ENCODE assay signal across 17 cellular contexts in the genomic region with DNA sequence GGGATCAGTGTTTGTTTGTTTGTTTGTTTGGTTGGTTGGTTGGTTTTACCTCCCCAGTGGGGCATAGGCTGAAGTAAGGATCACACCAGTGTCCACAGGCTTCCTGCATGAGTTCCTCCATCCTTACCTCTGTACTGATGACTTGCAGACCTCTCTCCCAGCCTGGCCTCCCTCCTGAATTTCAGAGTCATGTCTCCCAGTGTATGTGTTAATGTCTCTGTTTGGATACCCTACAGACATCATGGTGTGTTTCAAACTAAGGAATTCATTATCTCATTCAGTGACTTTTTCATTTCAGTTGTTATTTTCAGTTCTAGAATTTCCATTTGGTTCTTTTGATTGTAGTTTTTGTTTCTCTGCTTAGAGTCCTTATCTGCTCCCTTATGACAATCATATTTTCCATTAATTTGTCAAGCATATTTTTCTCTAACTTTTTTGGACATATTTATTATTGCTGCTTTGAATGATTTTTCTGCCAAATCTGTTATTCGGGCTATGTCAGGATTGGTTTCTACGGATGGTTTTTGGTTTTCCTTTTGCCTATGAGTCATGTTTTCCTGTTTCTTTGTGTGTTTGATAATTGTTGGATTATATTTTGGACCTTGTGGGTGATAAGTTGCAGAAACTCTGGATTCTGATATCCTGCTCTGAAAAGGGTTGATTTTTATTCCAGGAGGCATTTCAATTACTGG. TPM values are rescaled to one million over a fixed set of nuclear protein-coding genes. Genes with fewer than 3 reads are reported as not detected.
A peak's percentile ranks its signal among the peaks of the same experiment; 100 is the strongest.
DNase-seq lines count a peak whose midpoint lies in the region; ATAC-seq and TF ChIP-seq lines count a peak whose summit lies in the region.
"Had no signal": no experiment of that assay in that cellular context is flagged by ENCODE, and none has a peak within 500 bp of the region (broad histone marks: within the 10 kb centered on the region; RNA-seq: fewer than 3 reads in every experiment).

No MANE protein-coding gene starts in this region.

- peak overlapping the region; percentile 14 to 78 (median 50); a peak in 19 of 22 replicates for H3K4me2 ChIP-seq in BLaER1 treated with 17β-estradiol and CSF1 and Interleukin-3, amounts not matched to agents 10 nM and 100 nM
- H3K4me2 ChIP-seq: BLaER1, neural progenitor cell had no signal

- peaks cover 8% of the 10 kb centered on the region for H3K4me1 Mint-ChIP-seq in activated T-cell treated with anti-CD3 and anti-CD28 coated beads, Interleukin-2, amount 50 U/mL, for 72 hours (ENCODE audit: low read depth)
- H3K4me1 Mint-ChIP-seq in nephron progenitor cell, result peaks cover 15% of the 10 kb centered on the region

- H3K27me3 ChIP-seq in BLaER1 treated with 17β-estradiol and CSF1 and Interleukin-3, amounts not matched to agents 10 nM and 100 nM, result no peaks in the 10 kb centered on the region
- H3K27me3 ChIP-seq in ascending aorta, result no peaks in the 10 kb centered on the region
- H3K27me3 ChIP-seq: BLaER1, esophagus squamous epithelium, neural progenitor cell had no signal

- H3K9me3 ChIP-seq in BLaER1 treated with 17β-estradiol and CSF1 and Interleukin-3, amounts not matched to agents 10 nM and 100 nM (replicated peaks in 1 of 11), result peaks cover 0 to 31% (median 8%) of the 10 kb centered on the region in 11 experiments; a peak in 12 of 22 replicates
- peaks cover 5 to 9% of the 10 kb centered on the region in 2 donors for H3K9me3 ChIP-seq in ascending aorta
- H3K9me3 ChIP-seq: esophagus squamous epithelium had no signal

- no peaks in the 10 kb centered on the region for H3K36me3 ChIP-seq in BLaER1 treated with 17β-estradiol and CSF1 and Interleukin-3, amounts not matched to agents 10 nM and 100 nM
- H3K36me3 ChIP-seq in ascending aorta, result no peaks in the 10 kb centered on the region
- H3K36me3 ChIP-seq: BLaER1, esophagus squamous epithelium, neural progenitor cell, WERI-Rb-1 had no signal

- no peaks in the 10 kb centered on the region for H3K36me3 Mint-ChIP-seq in activated T-cell treated with anti-CD3 and anti-CD28 coated beads, Interleukin-2, amount 50 U/mL, for 72 hours (ENCODE audit: insufficient read depth in 2 of 2)
- H3K36me3 Mint-ChIP-seq in nephron progenitor cell (ENCODE audit: low read depth), result no peaks in the 10 kb centered on the region
- H3K36me3 Mint-ChIP-seq: neural progenitor cell had no signal

- TF ChIP-seq CTCF in ascending aorta (IDR thresholded peaks at IDR 0.05), result no peak
- no peak for TF ChIP-seq CTCF in fibroblast of villous mesenchyme (IDR thresholded peaks at IDR 0.05; ENCODE audit: insufficient read depth, low read depth, low read length)
- TF ChIP-seq CTCF in nephron progenitor cell (IDR thresholded peaks at IDR 0.05), result no peak

- H3K27ac Mint-ChIP-seq in activated T-cell treated with anti-CD3 and anti-CD28 coated beads, Interleukin-2, amount 50 U/mL, for 72 hours, result no peak overlapping the region
- H3K27ac Mint-ChIP-seq in nephron progenitor cell, result no peak overlapping the region
- H3K27ac Mint-ChIP-seq: IgD-negative memory B cell, neural progenitor cell had no signal

- DNase-seq in LHCN-M2 (ENCODE audit: low read depth) (peak; percentile 45), ascending aorta (ENCODE audit: low spot score in 2 of 2) (peak in 1 of 2 donors; percentile 19), fibroblast of villous mesenchyme (ENCODE audit: low read depth) (peak; percentile 37), nephron progenitor cell (no peak)
- no peak for DNase-seq in activated T-cell treated with anti-CD3 and anti-CD28 coated beads, Interleukin-2, amount 50 U/mL, for 72 hours
- DNase-seq in activated CD4-positive, alpha-beta T cell treated with anti-CD3 and anti-CD28 coated beads, Interleukin-2, amount 50 U/mL, for 48 hours, result no peak
- DNase-seq: activated gamma-delta T cell; esophagus squamous epithelium; NCI-H526 treated with DMSO at 0.1 percent for 48 hours; stimulated activated naive CD4-positive, alpha-beta T cell treated with Interleukin-2 at 50 U/mL for 16 hours; trophoblast cell; WERI-Rb-1 had no signal

- no peak overlapping the region for H3K4me3 Mint-ChIP-seq in activated T-cell treated with anti-CD3 and anti-CD28 coated beads, Interleukin-2, amount 50 U/mL, for 72 hours
- H3K4me3 Mint-ChIP-seq in nephron progenitor cell, result no peak overlapping the region
- H3K4me3 Mint-ChIP-seq: IgD-negative memory B cell, neural progenitor cell had no signal

- intact Hi-C loops in ascending aorta (cut with DNase I), result no loop called here

- H3K9ac ChIP-seq in BLaER1 treated with 17β-estradiol and CSF1 and Interleukin-3, amounts not matched to agents 10 nM and 100 nM, result peak overlapping the region in 1 of 11 experiments; percentile 28; a peak in 1 of 22 replicates
- H3K9ac ChIP-seq: BLaER1, neural progenitor cell had no signal

- H3K27me3 Mint-ChIP-seq in activated T-cell treated with anti-CD3 and anti-CD28 coated beads, Interleukin-2, amount 50 U/mL, for 72 hours (ENCODE audit: low read depth), result no peaks in the 10 kb centered on the region
- H3K27me3 Mint-ChIP-seq in nephron progenitor cell (ENCODE audit: low read depth, poor library complexity), result peaks cover 10% of the 10 kb centered on the region
- H3K27me3 Mint-ChIP-seq: IgD-negative memory B cell had no signal

- peak overlapping the region in 4 of 11 experiments; percentile 2 to 30 (median 20); a peak in 4 of 22 replicates for H3K27ac ChIP-seq in BLaER1 treated with 17β-estradiol and CSF1 and Interleukin-3, amounts not matched to agents 10 nM and 100 nM
- H3K27ac ChIP-seq in ascending aorta, result peak overlapping the region; percentile 52 to 54
- H3K27ac ChIP-seq: BLaER1, esophagus squamous epithelium, neural progenitor cell, WERI-Rb-1 had no signal

- no peak overlapping the region for H3K4me3 ChIP-seq in BLaER1 treated with 17β-estradiol and CSF1 and Interleukin-3, amounts not matched to agents 10 nM and 100 nM
- H3K4me3 ChIP-seq in ascending aorta, result no peak overlapping the region
- no peak overlapping the region for H3K4me3 ChIP-seq in fibroblast of villous mesenchyme (ENCODE audit: low read depth, low read length)
- H3K4me3 ChIP-seq: BLaER1, esophagus squamous epithelium, neural progenitor cell had no signal

- no peaks in the 10 kb centered on the region for H4K20me1 ChIP-seq in BLaER1 treated with 17β-estradiol and CSF1 and Interleukin-3, amounts not matched to agents 10 nM and 100 nM
- H4K20me1 ChIP-seq: BLaER1 had no signal

- ATAC-seq in activated T-cell treated with anti-CD3 and anti-CD28 coated beads, Interleukin-2, amount 50 U/mL, for 72 hours (replicated peaks in 1 of 2), result no peak
- no peak for ATAC-seq in HG03432 (IDR thresholded peaks at IDR 0.05; ENCODE audit: unreplicated experiment)

- H3K4me1 ChIP-seq in BLaER1 treated with 17β-estradiol and CSF1 and Interleukin-3, amounts not matched to agents 10 nM and 100 nM, result peaks cover 11 to 37% (median 31%) of the 10 kb centered on the region in 10 experiments
- H3K4me1 ChIP-seq in ascending aorta, result peaks cover 8 to 24% of the 10 kb centered on the region in 2 donors
- H3K4me1 ChIP-seq: neural progenitor cell had no signal

- peaks cover 0 to 2% of the 10 kb centered on the region in 2 donors for H3K9me3 Mint-ChIP-seq in activated T-cell treated with anti-CD3 and anti-CD28 coated beads, Interleukin-2, amount 50 U/mL, for 72 hours
- H3K9me3 Mint-ChIP-seq in nephron progenitor cell, result no peaks in the 10 kb centered on the region
- H3K9me3 Mint-ChIP-seq: IgD-negative memory B cell, neural progenitor cell had no signal

RNA-seq across cellular contexts. Expression of a gene that starts 23.6 kb away (rescaled TPM):
- total RNA-seq in LHCN-M2 (2014; rRNA removed) (11.8 and 21.0 TPM in 2 replicates), ascending aorta (not detected), fibroblast of villous mesenchyme (0.86 and 3.2 TPM in 2 replicates)
- polyA plus RNA-seq in LHCN-M2 (2012), result 36.9 TPM
- under 1 TPM; 0.42 to 0.67 TPM for total RNA-seq in activated T-cell treated with anti-CD3 and anti-CD28 coated beads, Interleukin-2, amount 50 U/mL, for 72 hours

Comparison
In these comparisons a context has a peak if more than half of its experiments do, and no peak if none do; other contexts are left out.
1. DNase-seq: peak in LHCN-M2 (single experiment) and fibroblast of villous mesenchyme (single experiment); none in activated T-cell treated with anti-CD3 and anti-CD28 coated beads, Interleukin-2, amount 50 U/mL, for 72 hours (0 of 2), activated CD4-positive, alpha-beta T cell treated with anti-CD3 and anti-CD28 coated beads, Interleukin-2, amount 50 U/mL, for 48 hours (0 of 2) and nephron progenitor cell (single experiment).